ENCODE assay signal across 1 cellular context in the genomic region with DNA sequence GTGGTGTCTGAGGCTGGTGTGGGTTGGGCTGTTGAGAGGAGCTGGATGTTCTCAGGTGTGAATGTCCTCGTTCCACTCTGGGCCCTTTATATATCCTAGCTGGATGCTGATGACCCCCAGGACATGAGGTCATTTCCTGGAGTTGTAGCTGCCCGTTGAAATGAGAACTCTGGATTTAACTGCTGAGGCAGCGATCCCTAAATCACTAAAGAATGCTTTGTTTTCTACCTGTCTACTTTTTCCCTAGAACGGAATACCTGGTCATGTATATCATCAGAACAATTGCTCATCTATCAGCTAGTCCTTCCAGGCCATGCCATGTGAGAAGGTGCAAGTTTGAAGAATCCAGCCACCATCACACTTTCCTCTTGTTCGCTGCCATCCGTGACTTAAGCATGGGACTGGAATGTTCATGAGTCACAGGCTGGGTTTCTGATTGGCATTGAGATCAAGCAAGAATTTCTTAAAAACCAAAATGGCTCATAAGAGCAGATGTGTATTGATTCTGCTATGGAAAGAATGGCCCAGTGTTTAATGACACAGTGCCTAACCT.
TF ChIP-seq lines count a peak whose summit lies in the region.

A gene with protein sequence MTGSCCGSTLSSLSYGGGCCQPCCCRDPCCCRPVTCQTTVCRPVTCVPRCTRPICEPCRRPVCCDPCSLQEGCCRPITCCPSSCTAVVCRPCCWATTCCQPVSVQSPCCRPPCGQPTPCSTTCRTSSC (minus strand): TSS at position 63 of the 553 bp plus-strand sequence. CDS start 64 bp downstream, outside the sequence.

TF ChIP-seq in HepG2, 621 proteins besides CTCF, POLR2A, EP300 and RAD21 (continued from another document):
- TF ChIP-seq, protein P1, sequence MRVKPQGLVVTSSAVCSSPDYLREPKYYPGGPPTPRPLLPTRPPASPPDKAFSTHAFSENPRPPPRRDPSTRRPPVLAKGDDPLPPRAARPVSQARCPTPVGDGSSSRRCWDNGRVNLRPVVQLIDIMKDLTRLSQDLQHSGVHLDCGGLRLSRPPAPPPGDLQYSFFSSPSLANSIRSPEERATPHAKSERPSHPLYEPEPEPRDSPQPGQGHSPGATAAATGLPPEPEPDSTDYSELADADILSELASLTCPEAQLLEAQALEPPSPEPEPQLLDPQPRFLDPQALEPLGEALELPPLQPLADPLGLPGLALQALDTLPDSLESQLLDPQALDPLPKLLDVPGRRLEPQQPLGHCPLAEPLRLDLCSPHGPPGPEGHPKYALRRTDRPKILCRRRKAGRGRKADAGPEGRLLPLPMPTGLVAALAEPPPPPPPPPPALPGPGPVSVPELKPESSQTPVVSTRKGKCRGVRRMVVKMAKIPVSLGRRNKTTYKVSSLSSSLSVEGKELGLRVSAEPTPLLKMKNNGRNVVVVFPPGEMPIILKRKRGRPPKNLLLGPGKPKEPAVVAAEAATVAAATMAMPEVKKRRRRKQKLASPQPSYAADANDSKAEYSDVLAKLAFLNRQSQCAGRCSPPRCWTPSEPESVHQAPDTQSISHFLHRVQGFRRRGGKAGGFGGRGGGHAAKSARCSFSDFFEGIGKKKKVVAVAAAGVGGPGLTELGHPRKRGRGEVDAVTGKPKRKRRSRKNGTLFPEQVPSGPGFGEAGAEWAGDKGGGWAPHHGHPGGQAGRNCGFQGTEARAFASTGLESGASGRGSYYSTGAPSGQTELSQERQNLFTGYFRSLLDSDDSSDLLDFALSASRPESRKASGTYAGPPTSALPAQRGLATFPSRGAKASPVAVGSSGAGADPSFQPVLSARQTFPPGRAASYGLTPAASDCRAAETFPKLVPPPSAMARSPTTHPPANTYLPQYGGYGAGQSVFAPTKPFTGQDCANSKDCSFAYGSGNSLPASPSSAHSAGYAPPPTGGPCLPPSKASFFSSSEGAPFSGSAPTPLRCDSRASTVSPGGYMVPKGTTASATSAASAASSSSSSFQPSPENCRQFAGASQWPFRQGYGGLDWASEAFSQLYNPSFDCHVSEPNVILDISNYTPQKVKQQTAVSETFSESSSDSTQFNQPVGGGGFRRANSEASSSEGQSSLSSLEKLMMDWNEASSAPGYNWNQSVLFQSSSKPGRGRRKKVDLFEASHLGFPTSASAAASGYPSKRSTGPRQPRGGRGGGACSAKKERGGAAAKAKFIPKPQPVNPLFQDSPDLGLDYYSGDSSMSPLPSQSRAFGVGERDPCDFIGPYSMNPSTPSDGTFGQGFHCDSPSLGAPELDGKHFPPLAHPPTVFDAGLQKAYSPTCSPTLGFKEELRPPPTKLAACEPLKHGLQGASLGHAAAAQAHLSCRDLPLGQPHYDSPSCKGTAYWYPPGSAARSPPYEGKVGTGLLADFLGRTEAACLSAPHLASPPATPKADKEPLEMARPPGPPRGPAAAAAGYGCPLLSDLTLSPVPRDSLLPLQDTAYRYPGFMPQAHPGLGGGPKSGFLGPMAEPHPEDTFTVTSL (CRISPR knock-in tag; IDR thresholded peaks at IDR 0.05; ENCODE audit: borderline replicate concordance), result no peak
- TF ChIP-seq, protein P2, sequence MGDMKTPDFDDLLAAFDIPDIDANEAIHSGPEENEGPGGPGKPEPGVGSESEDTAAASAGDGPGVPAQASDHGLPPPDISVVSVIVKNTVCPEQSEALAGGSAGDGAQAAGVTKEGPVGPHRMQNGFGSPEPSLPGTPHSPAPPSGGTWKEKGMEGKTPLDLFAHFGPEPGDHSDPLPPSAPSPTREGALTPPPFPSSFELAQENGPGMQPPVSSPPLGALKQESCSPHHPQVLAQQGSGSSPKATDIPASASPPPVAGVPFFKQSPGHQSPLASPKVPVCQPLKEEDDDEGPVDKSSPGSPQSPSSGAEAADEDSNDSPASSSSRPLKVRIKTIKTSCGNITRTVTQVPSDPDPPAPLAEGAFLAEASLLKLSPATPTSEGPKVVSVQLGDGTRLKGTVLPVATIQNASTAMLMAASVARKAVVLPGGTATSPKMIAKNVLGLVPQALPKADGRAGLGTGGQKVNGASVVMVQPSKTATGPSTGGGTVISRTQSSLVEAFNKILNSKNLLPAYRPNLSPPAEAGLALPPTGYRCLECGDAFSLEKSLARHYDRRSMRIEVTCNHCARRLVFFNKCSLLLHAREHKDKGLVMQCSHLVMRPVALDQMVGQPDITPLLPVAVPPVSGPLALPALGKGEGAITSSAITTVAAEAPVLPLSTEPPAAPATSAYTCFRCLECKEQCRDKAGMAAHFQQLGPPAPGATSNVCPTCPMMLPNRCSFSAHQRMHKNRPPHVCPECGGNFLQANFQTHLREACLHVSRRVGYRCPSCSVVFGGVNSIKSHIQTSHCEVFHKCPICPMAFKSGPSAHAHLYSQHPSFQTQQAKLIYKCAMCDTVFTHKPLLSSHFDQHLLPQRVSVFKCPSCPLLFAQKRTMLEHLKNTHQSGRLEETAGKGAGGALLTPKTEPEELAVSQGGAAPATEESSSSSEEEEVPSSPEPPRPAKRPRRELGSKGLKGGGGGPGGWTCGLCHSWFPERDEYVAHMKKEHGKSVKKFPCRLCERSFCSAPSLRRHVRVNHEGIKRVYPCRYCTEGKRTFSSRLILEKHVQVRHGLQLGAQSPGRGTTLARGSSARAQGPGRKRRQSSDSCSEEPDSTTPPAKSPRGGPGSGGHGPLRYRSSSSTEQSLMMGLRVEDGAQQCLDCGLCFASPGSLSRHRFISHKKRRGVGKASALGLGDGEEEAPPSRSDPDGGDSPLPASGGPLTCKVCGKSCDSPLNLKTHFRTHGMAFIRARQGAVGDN (CRISPR knock-in tag; IDR thresholded peaks at IDR 0.05), result peak; percentile 73
- TF ChIP-seq ZNF180 (CRISPR knock-in tag; IDR thresholded peaks at IDR 0.05; ENCODE audit: borderline replicate concordance, low read depth) (no peak), ATF7 (IDR thresholded peaks at IDR 0.05) (no peak), ATF7 (CRISPR knock-in tag; IDR thresholded peaks at IDR 0.05) (no peak), SOX13 (IDR thresholded peaks at IDR 0.05) (no peak), SOX13 (CRISPR knock-in tag; conservative IDR thresholded peaks at IDR 0.05 in 1 of 2, IDR thresholded peaks at IDR 0.05 in 1 of 2) (0 out of 4 replicates have a peak, but pooled peaks of 1 of the 2 experiments have one; percentile 13), SMAD9 (CRISPR knock-in tag; IDR thresholded peaks at IDR 0.05) (no peak), ZNF431 (CRISPR knock-in tag; IDR thresholded peaks at IDR 0.05; ENCODE audit: borderline replicate concordance, low read depth) (no peak), ZNF382 (CRISPR knock-in tag; IDR thresholded peaks at IDR 0.05; ENCODE audit: borderline replicate concordance) (no peak), ZNF251 (CRISPR knock-in tag; IDR thresholded peaks at IDR 0.05) (no peak), U2AF2 (IDR thresholded peaks at IDR 0.05; ENCODE audit: low read depth, low read length) (no peak), ZNF850 (CRISPR knock-in tag; conservative IDR thresholded peaks at IDR 0.05) (no peak), POLR2AphosphoS2 (IDR thresholded peaks at IDR 0.05; ENCODE audit: low read depth, low read length) (no peak), MAFF (IDR thresholded peaks at IDR 0.05; ENCODE audit: low read depth, low read length) (peak; percentile 70), MAFK (conservative IDR thresholded peaks at IDR 0.05 in 1 of 2, IDR thresholded peaks at IDR 0.05 in 1 of 2; ENCODE audit: low read length in 2 of 2) (peak; percentile 70 to 76), ARNTL (CRISPR knock-in tag; IDR thresholded peaks at IDR 0.05) (no peak), ZNF747 (CRISPR knock-in tag; IDR thresholded peaks at IDR 0.05; ENCODE audit: borderline replicate concordance) (no peak), AGO1 (IDR thresholded peaks at IDR 0.05; ENCODE audit: low read depth, low read length, poor library complexity, severe bottlenecking) (no peak), FOSL2 (CRISPR knock-in tag; IDR thresholded peaks at IDR 0.05) (peak; percentile 67), TEAD3 (CRISPR knock-in tag; optimal IDR thresholded peaks at IDR 0.05; ENCODE audit: borderline replicate concordance) (peak; percentile 56)
- TF ChIP-seq, protein P3, sequence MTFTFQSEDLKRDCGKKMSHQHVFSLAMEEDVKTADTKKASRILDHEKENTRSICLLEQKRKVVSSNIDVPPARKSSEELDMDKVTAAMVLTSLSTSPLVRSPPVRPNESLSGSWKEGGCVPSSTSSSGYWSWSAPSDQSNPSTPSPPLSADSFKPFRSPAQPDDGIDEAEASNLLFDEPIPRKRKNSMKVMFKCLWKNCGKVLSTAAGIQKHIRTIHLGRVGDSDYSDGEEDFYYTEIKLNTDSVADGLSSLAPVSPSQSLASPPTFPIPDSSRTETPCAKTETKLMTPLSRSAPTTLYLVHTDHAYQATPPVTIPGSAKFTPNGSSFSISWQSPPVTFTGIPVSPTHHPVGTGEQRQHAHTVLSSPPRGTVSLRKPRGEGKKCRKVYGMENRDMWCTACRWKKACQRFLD (CRISPR knock-in tag; IDR thresholded peaks at IDR 0.05; ENCODE audit: borderline replicate concordance), result no peak
- TF ChIP-seq, protein P4, sequence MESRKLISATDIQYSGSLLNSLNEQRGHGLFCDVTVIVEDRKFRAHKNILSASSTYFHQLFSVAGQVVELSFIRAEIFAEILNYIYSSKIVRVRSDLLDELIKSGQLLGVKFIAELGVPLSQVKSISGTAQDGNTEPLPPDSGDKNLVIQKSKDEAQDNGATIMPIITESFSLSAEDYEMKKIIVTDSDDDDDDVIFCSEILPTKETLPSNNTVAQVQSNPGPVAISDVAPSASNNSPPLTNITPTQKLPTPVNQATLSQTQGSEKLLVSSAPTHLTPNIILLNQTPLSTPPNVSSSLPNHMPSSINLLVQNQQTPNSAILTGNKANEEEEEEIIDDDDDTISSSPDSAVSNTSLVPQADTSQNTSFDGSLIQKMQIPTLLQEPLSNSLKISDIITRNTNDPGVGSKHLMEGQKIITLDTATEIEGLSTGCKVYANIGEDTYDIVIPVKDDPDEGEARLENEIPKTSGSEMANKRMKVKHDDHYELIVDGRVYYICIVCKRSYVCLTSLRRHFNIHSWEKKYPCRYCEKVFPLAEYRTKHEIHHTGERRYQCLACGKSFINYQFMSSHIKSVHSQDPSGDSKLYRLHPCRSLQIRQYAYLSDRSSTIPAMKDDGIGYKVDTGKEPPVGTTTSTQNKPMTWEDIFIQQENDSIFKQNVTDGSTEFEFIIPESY (CRISPR knock-in tag; IDR thresholded peaks at IDR 0.05), result no peak
- TF ChIP-seq, protein P5, sequence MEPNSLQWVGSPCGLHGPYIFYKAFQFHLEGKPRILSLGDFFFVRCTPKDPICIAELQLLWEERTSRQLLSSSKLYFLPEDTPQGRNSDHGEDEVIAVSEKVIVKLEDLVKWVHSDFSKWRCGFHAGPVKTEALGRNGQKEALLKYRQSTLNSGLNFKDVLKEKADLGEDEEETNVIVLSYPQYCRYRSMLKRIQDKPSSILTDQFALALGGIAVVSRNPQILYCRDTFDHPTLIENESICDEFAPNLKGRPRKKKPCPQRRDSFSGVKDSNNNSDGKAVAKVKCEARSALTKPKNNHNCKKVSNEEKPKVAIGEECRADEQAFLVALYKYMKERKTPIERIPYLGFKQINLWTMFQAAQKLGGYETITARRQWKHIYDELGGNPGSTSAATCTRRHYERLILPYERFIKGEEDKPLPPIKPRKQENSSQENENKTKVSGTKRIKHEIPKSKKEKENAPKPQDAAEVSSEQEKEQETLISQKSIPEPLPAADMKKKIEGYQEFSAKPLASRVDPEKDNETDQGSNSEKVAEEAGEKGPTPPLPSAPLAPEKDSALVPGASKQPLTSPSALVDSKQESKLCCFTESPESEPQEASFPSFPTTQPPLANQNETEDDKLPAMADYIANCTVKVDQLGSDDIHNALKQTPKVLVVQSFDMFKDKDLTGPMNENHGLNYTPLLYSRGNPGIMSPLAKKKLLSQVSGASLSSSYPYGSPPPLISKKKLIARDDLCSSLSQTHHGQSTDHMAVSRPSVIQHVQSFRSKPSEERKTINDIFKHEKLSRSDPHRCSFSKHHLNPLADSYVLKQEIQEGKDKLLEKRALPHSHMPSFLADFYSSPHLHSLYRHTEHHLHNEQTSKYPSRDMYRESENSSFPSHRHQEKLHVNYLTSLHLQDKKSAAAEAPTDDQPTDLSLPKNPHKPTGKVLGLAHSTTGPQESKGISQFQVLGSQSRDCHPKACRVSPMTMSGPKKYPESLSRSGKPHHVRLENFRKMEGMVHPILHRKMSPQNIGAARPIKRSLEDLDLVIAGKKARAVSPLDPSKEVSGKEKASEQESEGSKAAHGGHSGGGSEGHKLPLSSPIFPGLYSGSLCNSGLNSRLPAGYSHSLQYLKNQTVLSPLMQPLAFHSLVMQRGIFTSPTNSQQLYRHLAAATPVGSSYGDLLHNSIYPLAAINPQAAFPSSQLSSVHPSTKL (CRISPR knock-in tag; IDR thresholded peaks at IDR 0.05), result 0 out of 2 replicates have a peak, but pooled peaks have one; percentile 13
